ENCODE assay signal across 2 cellular contexts in the genomic region with DNA sequence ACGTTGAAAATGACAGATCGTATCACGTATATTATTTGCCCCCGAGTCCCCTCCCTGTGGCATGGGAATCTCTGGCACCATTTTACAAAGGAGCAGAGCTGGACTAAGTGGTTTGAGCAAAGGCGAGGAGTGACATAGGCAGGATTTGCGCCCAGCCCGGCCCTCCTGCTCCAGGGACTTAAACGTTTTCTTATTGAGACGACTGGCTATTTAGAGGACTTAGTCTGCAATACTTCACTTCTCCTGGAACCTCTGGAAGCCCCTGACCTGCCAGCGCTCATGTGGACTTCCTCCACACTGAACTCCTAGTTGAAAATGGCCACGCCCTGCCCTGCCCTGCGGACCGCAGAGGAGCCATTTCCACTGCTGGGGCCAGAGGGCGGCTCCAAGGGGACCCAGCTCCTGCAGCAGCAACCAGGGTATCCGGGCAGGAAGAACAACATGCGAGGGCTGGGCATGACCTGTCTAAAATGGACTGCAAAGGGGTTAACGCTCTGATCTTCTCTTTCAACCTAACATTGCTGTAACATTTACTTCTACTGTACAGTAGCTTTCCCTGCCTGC.
TF ChIP-seq lines count a peak whose summit lies in the region.

No MANE protein-coding gene starts in this region.

TF ChIP-seq in GM23338, 12 proteins besides CTCF, POLR2A, EP300 and RAD21:
- TF ChIP-seq NANOG (IDR thresholded peaks at IDR 0.05; ENCODE audit: borderline replicate concordance) (no peak), JUNB (IDR thresholded peaks at IDR 0.05; ENCODE audit: unreplicated experiment) (no peak), ZNF331 (CRISPR knock-in tag; IDR thresholded peaks at IDR 0.05; ENCODE audit: low read depth) (no peak)
- TF ChIP-seq, protein P1, sequence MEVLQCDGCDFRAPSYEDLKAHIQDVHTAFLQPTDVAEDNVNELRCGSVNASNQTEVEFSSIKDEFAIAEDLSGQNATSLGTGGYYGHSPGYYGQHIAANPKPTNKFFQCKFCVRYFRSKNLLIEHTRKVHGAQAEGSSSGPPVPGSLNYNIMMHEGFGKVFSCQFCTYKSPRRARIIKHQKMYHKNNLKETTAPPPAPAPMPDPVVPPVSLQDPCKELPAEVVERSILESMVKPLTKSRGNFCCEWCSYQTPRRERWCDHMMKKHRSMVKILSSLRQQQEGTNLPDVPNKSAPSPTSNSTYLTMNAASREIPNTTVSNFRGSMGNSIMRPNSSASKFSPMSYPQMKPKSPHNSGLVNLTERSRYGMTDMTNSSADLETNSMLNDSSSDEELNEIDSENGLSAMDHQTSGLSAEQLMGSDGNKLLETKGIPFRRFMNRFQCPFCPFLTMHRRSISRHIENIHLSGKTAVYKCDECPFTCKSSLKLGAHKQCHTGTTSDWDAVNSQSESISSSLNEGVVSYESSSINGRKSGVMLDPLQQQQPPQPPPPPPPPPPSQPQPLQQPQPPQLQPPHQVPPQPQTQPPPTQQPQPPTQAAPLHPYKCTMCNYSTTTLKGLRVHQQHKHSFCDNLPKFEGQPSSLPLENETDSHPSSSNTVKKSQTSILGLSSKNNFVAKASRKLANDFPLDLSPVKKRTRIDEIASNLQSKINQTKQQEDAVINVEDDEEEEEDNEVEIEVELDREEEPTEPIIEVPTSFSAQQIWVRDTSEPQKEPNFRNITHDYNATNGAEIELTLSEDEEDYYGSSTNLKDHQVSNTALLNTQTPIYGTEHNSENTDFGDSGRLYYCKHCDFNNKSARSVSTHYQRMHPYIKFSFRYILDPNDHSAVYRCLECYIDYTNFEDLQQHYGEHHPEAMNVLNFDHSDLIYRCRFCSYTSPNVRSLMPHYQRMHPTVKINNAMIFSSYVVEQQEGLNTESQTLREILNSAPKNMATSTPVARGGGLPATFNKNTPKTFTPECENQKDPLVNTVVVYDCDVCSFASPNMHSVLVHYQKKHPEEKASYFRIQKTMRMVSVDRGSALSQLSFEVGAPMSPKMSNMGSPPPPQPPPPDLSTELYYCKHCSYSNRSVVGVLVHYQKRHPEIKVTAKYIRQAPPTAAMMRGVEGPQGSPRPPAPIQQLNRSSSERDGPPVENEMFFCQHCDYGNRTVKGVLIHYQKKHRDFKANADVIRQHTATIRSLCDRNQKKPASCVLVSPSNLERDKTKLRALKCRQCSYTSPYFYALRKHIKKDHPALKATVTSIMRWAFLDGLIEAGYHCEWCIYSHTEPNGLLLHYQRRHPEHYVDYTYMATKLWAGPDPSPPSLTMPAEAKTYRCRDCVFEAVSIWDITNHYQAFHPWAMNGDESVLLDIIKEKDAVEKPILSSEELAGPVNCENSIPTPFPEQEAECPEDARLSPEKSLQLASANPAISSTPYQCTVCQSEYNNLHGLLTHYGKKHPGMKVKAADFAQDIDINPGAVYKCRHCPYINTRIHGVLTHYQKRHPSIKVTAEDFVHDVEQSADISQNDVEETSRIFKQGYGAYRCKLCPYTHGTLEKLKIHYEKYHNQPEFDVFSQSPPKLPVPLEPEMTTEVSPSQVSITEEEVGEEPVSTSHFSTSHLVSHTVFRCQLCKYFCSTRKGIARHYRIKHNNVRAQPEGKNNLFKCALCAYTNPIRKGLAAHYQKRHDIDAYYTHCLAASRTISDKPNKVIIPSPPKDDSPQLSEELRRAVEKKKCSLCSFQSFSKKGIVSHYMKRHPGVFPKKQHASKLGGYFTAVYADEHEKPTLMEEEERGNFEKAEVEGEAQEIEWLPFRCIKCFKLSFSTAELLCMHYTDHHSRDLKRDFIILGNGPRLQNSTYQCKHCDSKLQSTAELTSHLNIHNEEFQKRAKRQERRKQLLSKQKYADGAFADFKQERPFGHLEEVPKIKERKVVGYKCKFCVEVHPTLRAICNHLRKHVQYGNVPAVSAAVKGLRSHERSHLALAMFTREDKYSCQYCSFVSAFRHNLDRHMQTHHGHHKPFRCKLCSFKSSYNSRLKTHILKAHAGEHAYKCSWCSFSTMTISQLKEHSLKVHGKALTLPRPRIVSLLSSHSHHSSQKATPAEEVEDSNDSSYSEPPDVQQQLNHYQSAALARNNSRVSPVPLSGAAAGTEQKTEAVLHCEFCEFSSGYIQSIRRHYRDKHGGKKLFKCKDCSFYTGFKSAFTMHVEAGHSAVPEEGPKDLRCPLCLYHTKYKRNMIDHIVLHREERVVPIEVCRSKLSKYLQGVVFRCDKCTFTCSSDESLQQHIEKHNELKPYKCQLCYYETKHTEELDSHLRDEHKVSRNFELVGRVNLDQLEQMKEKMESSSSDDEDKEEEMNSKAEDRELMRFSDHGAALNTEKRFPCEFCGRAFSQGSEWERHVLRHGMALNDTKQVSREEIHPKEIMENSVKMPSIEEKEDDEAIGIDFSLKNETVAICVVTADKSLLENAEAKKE (CRISPR knock-in tag; IDR thresholded peaks at IDR 0.05), result no peak
- TF ChIP-seq, protein P2, sequence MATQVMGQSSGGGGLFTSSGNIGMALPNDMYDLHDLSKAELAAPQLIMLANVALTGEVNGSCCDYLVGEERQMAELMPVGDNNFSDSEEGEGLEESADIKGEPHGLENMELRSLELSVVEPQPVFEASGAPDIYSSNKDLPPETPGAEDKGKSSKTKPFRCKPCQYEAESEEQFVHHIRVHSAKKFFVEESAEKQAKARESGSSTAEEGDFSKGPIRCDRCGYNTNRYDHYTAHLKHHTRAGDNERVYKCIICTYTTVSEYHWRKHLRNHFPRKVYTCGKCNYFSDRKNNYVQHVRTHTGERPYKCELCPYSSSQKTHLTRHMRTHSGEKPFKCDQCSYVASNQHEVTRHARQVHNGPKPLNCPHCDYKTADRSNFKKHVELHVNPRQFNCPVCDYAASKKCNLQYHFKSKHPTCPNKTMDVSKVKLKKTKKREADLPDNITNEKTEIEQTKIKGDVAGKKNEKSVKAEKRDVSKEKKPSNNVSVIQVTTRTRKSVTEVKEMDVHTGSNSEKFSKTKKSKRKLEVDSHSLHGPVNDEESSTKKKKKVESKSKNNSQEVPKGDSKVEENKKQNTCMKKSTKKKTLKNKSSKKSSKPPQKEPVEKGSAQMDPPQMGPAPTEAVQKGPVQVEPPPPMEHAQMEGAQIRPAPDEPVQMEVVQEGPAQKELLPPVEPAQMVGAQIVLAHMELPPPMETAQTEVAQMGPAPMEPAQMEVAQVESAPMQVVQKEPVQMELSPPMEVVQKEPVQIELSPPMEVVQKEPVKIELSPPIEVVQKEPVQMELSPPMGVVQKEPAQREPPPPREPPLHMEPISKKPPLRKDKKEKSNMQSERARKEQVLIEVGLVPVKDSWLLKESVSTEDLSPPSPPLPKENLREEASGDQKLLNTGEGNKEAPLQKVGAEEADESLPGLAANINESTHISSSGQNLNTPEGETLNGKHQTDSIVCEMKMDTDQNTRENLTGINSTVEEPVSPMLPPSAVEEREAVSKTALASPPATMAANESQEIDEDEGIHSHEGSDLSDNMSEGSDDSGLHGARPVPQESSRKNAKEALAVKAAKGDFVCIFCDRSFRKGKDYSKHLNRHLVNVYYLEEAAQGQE (IDR thresholded peaks at IDR 0.05; ENCODE audit: unreplicated experiment), result no peak

TF ChIP-seq in H1, 55 proteins besides CTCF, POLR2A, EP300 and RAD21:
- TF ChIP-seq POU5F1 (IDR thresholded peaks at IDR 0.05; ENCODE audit: low read depth, low read length), result no peak
- no peak for TF ChIP-seq ZNF274 (IDR thresholded peaks at IDR 0.05; ENCODE audit: borderline replicate concordance, extremely low read depth, low read length)
- TF ChIP-seq EZH2 (IDR thresholded peaks at IDR 0.05; ENCODE audit: low read depth, low read length, severe bottlenecking), result no peak
- TF ChIP-seq, protein P3, sequence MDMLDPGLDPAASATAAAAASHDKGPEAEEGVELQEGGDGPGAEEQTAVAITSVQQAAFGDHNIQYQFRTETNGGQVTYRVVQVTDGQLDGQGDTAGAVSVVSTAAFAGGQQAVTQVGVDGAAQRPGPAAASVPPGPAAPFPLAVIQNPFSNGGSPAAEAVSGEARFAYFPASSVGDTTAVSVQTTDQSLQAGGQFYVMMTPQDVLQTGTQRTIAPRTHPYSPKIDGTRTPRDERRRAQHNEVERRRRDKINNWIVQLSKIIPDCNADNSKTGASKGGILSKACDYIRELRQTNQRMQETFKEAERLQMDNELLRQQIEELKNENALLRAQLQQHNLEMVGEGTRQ (IDR thresholded peaks at IDR 0.05; ENCODE audit: low read length), result no peak
- no peak for TF ChIP-seq KDM1A (IDR thresholded peaks at IDR 0.05; ENCODE audit: borderline replicate concordance, low read length)
- no peak for TF ChIP-seq SAP30 (IDR thresholded peaks at IDR 0.05; ENCODE audit: insufficient read depth, insufficient replicate concordance, low read length)
- TF ChIP-seq BCL11A (IDR thresholded peaks at IDR 0.05; ENCODE audit: low read depth in 2 of 2, low read length in 2 of 2), result no peak
- no peak for TF ChIP-seq CEBPB (IDR thresholded peaks at IDR 0.05; ENCODE audit: low read depth, low read length)
- no peak for TF ChIP-seq SP1 (IDR thresholded peaks at IDR 0.05; ENCODE audit: low read depth, low read length)
TF ChIP-seq in H1: peak in this region for 0.
